Comparison of ENCODE assay signal across 8 cellular contexts in genomic region chr10:11631890-11632587, GRCh38. TPM values are rescaled to one million over a fixed set of nuclear protein-coding genes. Genes with fewer than 3 reads are reported as not detected.
A peak's percentile ranks its signal among the peaks of the same experiment; 100 is the strongest.
DNase-seq lines count a peak whose midpoint lies in the region; ATAC-seq, FAIRE-seq and TF ChIP-seq lines count a peak whose summit lies in the region.

No MANE protein-coding gene starts in this region.

- no peaks in the 10 kb centered on the region for H3K4me1 Mint-ChIP-seq in glutamatergic neuron (ENCODE audit: low read depth, unreplicated experiment)

- H3K9me3 Mint-ChIP-seq in glutamatergic neuron (ENCODE audit: unreplicated experiment), result no peaks in the 10 kb centered on the region

- no peak overlapping the region for H3K4me3 Mint-ChIP-seq in glutamatergic neuron (ENCODE audit: unreplicated experiment)

- peak overlapping the region; percentile 34; the same call in 1 of the 2 replicates for H3K4me3 ChIP-seq in GM06990 (replicated peaks; ENCODE audit: low read depth, low read length)
- H3K4me3 ChIP-seq in ascending aorta, result no peak overlapping the region

- no peaks in the 10 kb centered on the region for H3K4me1 ChIP-seq in ascending aorta

- intact Hi-C loops in ascending aorta (cut with DNase I), result no loop called here

- FAIRE-seq in frontal cortex (lab: Jason Lieb, UNC), result no peak

- H3K27ac ChIP-seq in ascending aorta, result no peak overlapping the region

- DNase-seq in GM06990 (ENCODE audit: extremely low read depth, insufficient read length) (peak; percentile 54), ascending aorta (ENCODE audit: low spot score in 2 of 2) (no peak), frontal cortex (ENCODE audit: low spot score in 2 of 2) (no peak), NCI-H187 treated with DMSO at 0.1 percent for 48 hours (lab: John Stamatoyannopoulos, UW) (no peak), glutamatergic neuron (no peak)
- DNase-seq in activated naive CD4-positive, alpha-beta T cell treated with anti-CD3 and anti-CD28 coated beads, Interleukin-2, amount 50 U/mL, for 16 hours, result peak; percentile 28

- no peaks in the 10 kb centered on the region for H3K36me3 Mint-ChIP-seq in glutamatergic neuron (ENCODE audit: unreplicated experiment)

- ATAC-seq in GM19455 (IDR thresholded peaks at IDR 0.05; ENCODE audit: unreplicated experiment) (peak; percentile 95), HG03280 (IDR thresholded peaks at IDR 0.05; ENCODE audit: unreplicated experiment) (peak; percentile 97)

- H3K27ac Mint-ChIP-seq in glutamatergic neuron (ENCODE audit: unreplicated experiment), result no peak overlapping the region

- TF ChIP-seq CTCF in GM06990 (IDR thresholded peaks at IDR 0.05; ENCODE audit: insufficient read depth, low read length, poor library complexity, severe bottlenecking), result no peak
- no peak for TF ChIP-seq CTCF in ascending aorta (IDR thresholded peaks at IDR 0.05)
- no peak for TF ChIP-seq CTCF in glutamatergic neuron (IDR thresholded peaks at IDR 0.05; ENCODE audit: partially characterized antibody, unreplicated experiment)

- no peaks in the 10 kb centered on the region for H3K27me3 ChIP-seq in GM06990 (replicated peaks; ENCODE audit: control insufficient read depth, insufficient read depth, low read length)
- H3K27me3 ChIP-seq in ascending aorta, result no peaks in the 10 kb centered on the region

- no peaks in the 10 kb centered on the region for H3K27me3 Mint-ChIP-seq in glutamatergic neuron (ENCODE audit: unreplicated experiment)

- H3K9me3 ChIP-seq in ascending aorta, result no peaks in the 10 kb centered on the region

- H3K36me3 ChIP-seq in GM06990 (ENCODE audit: control insufficient read depth, insufficient read depth, low read length) (no peaks in the 10 kb centered on the region), ascending aorta (no peaks in the 10 kb centered on the region)

RNA-seq across cellular contexts. Expression of gene USP6NL, which starts 20.6 kb away (rescaled TPM):
- total RNA-seq in ascending aorta, result 20.5 TPM
- total RNA-seq in frontal cortex, result 35.1 TPM
- 13.3 TPM for total RNA-seq in glutamatergic neuron (ENCODE audit: unreplicated experiment)

Comparison
In these comparisons a context has a peak if more than half of its experiments do, and no peak if none do; other contexts are left out.
1. DNase-seq: peak in GM06990 (single experiment) and activated naive CD4-positive, alpha-beta T cell treated with anti-CD3 and anti-CD28 coated beads, Interleukin-2, amount 50 U/mL, for 16 hours (single experiment); none in ascending aorta (0 of 2), frontal cortex (0 of 2), NCI-H187 treated with DMSO at 0.1 percent for 48 hours (single experiment) and glutamatergic neuron (single experiment).